Comparison of ENCODE assay signal across 8 cellular contexts in the genomic region with DNA sequence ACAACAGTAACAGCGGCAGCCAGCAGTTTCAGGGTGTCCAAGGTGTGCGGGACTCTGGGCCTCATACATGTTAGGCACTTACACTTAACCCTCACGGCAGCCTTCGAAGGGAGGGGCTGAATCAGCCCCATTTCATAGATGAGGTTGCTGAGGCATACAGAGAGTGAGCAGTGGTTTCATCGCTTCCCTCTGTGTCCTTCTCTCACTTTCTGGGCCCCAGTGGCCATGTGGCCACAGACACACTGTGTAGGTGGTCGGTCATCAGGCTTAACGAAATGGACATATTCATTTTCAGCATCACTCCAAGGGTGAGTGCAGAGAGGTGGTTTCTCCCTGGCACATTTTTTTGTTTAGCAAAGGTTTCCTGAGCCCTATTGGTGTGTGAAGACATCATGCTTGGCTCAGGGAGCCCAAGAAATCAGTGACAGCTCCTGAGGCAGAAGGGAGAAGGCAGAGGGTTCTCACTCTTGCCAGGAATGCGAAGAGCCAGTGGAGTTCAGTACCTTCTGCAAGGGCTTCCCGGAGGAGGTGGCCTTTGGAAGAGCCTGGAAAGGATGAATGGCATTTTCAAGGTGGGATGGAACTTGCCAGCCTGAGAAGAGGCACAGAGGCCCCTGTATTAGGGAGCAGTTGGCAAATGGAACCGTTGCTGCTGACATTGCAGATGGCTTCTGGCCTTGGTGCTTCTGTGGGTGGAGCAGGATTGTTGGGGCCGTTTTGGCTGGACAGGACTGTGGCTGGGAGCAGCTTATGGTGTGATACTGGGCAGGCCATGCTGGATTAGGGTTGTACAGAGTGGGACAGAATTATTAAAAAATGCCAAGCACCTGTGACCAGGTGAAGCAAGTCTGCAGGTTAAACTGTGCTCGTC.
DNase-seq lines count a peak whose midpoint lies in the region; ATAC-seq and TF ChIP-seq lines count a peak whose summit lies in the region.

No MANE protein-coding gene starts in this region.

- no peak overlapping the region for H3K4me3 Mint-ChIP-seq in nephron progenitor cell

- H3K36me3 Mint-ChIP-seq in nephron progenitor cell (ENCODE audit: low read depth), result peaks cover 28% of the 10 kb centered on the region

- DNase-seq in stimulated activated CD4-positive, alpha-beta T cell treated with anti-CD3 and anti-CD28 coated beads, Interleukin-15, amount 100 ng/mL, for 24 hours, result peak; percentile 63
- DNase-seq in stimulated activated CD4-positive, alpha-beta T cell treated with anti-CD3 and anti-CD28 coated beads, Interleukin-12 subunit alpha, Interleukin-12 subunit beta, amount 100 ng/mL, for 4 hours, result no peak
- DNase-seq in activated T-helper 9 cell treated with anti-CD3 and anti-CD28 coated beads, Interleukin-2, amount 50 U/mL, for 16 hours (ENCODE audit: low read depth), result peak; percentile 10
- DNase-seq in nephron progenitor cell, result no peak
- no peak for DNase-seq in HCEC 1CT
- no peak for DNase-seq in NCI-H69 (lab: John Stamatoyannopoulos, UW)
- no peak for DNase-seq in NCI-H2029 (lab: John Stamatoyannopoulos, UW)

- H3K27me3 Mint-ChIP-seq in nephron progenitor cell (ENCODE audit: low read depth, poor library complexity), result peaks cover 6% of the 10 kb centered on the region

- H3K4me1 Mint-ChIP-seq in nephron progenitor cell, result peaks cover 40% of the 10 kb centered on the region

- TF ChIP-seq CTCF in nephron progenitor cell (IDR thresholded peaks at IDR 0.05), result no peak

- ATAC-seq in HG03135 (IDR thresholded peaks at IDR 0.05; ENCODE audit: unreplicated experiment), result peak; percentile 56

- H3K27ac Mint-ChIP-seq in nephron progenitor cell, result peak overlapping the region; percentile 68

- H3K9me3 Mint-ChIP-seq in nephron progenitor cell, result no peaks in the 10 kb centered on the region

Comparison
In these comparisons a context has a peak if more than half of its experiments do, and no peak if none do; other contexts are left out.
1. DNase-seq: peak in stimulated activated CD4-positive, alpha-beta T cell treated with anti-CD3 and anti-CD28 coated beads, Interleukin-15, amount 100 ng/mL, for 24 hours (single experiment) and activated T-helper 9 cell treated with anti-CD3 and anti-CD28 coated beads, Interleukin-2, amount 50 U/mL, for 16 hours (single experiment); none in stimulated activated CD4-positive, alpha-beta T cell treated with anti-CD3 and anti-CD28 coated beads, Interleukin-12 subunit alpha, Interleukin-12 subunit beta, amount 100 ng/mL, for 4 hours (single experiment), nephron progenitor cell (single experiment), HCEC 1CT (single experiment), NCI-H69 (single experiment) and NCI-H2029 (single experiment).